Comparison of ENCODE assay signal across 27 cellular contexts in the genomic region with DNA sequence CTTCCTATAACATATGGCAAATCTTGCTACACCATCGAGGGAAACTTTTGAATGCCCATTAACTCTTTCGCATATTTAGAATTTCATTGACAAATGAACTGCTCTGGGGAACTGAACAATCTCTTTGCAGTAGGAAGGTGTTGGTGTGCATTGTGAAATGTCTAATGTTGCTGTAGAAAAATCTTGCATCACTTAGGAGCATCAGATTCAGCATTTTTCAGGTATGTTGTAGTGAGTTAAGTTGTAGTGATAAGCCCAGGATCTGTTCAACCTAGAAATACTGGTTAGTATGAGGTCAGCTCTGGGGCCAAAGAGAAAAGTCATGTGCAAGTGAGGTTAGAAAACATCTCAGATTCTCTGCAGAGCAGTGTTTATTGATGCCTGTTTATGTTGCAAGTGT. TPM values are rescaled to one million over a fixed set of nuclear protein-coding genes. Genes with fewer than 3 reads are reported as not detected.
DNase-seq lines count a peak whose midpoint lies in the region; ATAC-seq and TF ChIP-seq lines count a peak whose summit lies in the region.
"Had no signal": no experiment of that assay in that cellular context is flagged by ENCODE, and none has a peak within 500 bp of the region (broad histone marks: within the 10 kb centered on the region; RNA-seq: fewer than 3 reads in every experiment).

No MANE protein-coding gene starts in this region.

- H3K4me3 Mint-ChIP-seq in T-helper 2 cell treated with Interferon-gamma antibody and Interleukin-4, amounts not matched to agents 5 μg/mL and 100 μg/mL, for 36 hours: peak overlapping the region; percentile 63
- H3K4me3 Mint-ChIP-seq: activated CD4-positive, alpha-beta memory T cell treated with anti-CD3 and anti-CD28 coated beads, Interleukin-2, amount 10 ng/mL, durations not matched to agents 7 days and 5 days; central memory CD8-positive, alpha-beta T cell; WTC11 had no signal

- ATAC-seq in thoracic aorta (ENCODE audit: insufficient number of reproducible peaks, low FRiP score, low read depth): no peak
- no peak for ATAC-seq in gastroesophageal sphincter
- ATAC-seq: PC-3, psoas muscle, WTC11 had no signal

- peak overlapping the region in 1 of 2 donors; percentile 2 for H3K27ac ChIP-seq in thoracic aorta
- no peak overlapping the region for H3K27ac ChIP-seq in gastroesophageal sphincter
- H3K27ac ChIP-seq: epithelial cell of prostate, psoas muscle, thyroid gland had no signal

- no peaks in the 10 kb centered on the region for H3K9me3 Mint-ChIP-seq in T-helper 2 cell treated with Interferon-gamma antibody and Interleukin-4, amounts not matched to agents 5 μg/mL and 100 μg/mL, for 36 hours
- H3K9me3 Mint-ChIP-seq: activated CD4-positive, alpha-beta memory T cell treated with anti-CD3 and anti-CD28 coated beads, Interleukin-2, amount 10 ng/mL, durations not matched to agents 7 days and 5 days; central memory CD8-positive, alpha-beta T cell; T-helper 1 cell treated with Interleukin-12 subunit alpha and Interleukin-12 subunit beta and Interleukin-4 antibody, amounts not matched to agents 30 μg/mL and 1 μg/mL, for 36 hours; WTC11 had no signal

- peaks cover 76% of the 10 kb centered on the region for H3K4me1 Mint-ChIP-seq in T-helper 2 cell treated with Interferon-gamma antibody and Interleukin-4, amounts not matched to agents 5 μg/mL and 100 μg/mL, for 36 hours (ENCODE audit: low read depth)

- TF ChIP-seq POLR2A in gastroesophageal sphincter (IDR thresholded peaks at IDR 0.05): no peak

- peaks cover 8% of the 10 kb centered on the region for H3K36me3 Mint-ChIP-seq in T-helper 2 cell treated with Interferon-gamma antibody and Interleukin-4, amounts not matched to agents 5 μg/mL and 100 μg/mL, for 36 hours (ENCODE audit: low read depth)
- H3K36me3 Mint-ChIP-seq: WTC11 had no signal

- peaks cover 16 to 52% of the 10 kb centered on the region in 2 donors for H3K4me1 ChIP-seq in thoracic aorta (ENCODE audit: control insufficient read depth in 1 of 2, low read depth in 2 of 2)
- H3K4me1 ChIP-seq in gastroesophageal sphincter: peaks cover 0 to 16% (median 0%) of the 10 kb centered on the region in 3 donors

- H3K27ac Mint-ChIP-seq in T-helper 2 cell treated with Interferon-gamma antibody and Interleukin-4, amounts not matched to agents 5 μg/mL and 100 μg/mL, for 36 hours: peak overlapping the region; percentile 11
- H3K27ac Mint-ChIP-seq: activated CD4-positive, alpha-beta memory T cell treated with anti-CD3 and anti-CD28 coated beads, Interleukin-2, amount 10 ng/mL, durations not matched to agents 7 days and 5 days; B cell; WTC11 had no signal

- no peaks in the 10 kb centered on the region for H3K27me3 ChIP-seq in thoracic aorta (replicated peaks; ENCODE audit: insufficient read depth)
- H3K27me3 ChIP-seq in gastroesophageal sphincter: no peaks in the 10 kb centered on the region
- H3K27me3 ChIP-seq: heart right ventricle, thyroid gland had no signal

- no peak for TF ChIP-seq CTCF in epithelial cell of esophagus (IDR thresholded peaks at IDR 0.05; ENCODE audit: insufficient read depth, low read depth, low read length, missing control alignments)
- TF ChIP-seq CTCF in thoracic aorta (IDR thresholded peaks at IDR 0.05): no peak
- no peak for TF ChIP-seq CTCF in gastroesophageal sphincter (IDR thresholded peaks at IDR 0.05)

- no peaks in the 10 kb centered on the region for H3K9me3 ChIP-seq in thoracic aorta
- H3K9me3 ChIP-seq in gastroesophageal sphincter: no peaks in the 10 kb centered on the region
- H3K9me3 ChIP-seq: heart right ventricle, left ventricle myocardium inferior, psoas muscle, thyroid gland had no signal

- H3K27me3 Mint-ChIP-seq in T-helper 2 cell treated with Interferon-gamma antibody and Interleukin-4, amounts not matched to agents 5 μg/mL and 100 μg/mL, for 36 hours (ENCODE audit: low read depth): peaks cover 2% of the 10 kb centered on the region
- H3K27me3 Mint-ChIP-seq: B cell had no signal

- DNase-seq in T-helper 2 cell treated with Interferon-gamma antibody and Interleukin-4, amounts not matched to agents 5 μg/mL and 100 μg/mL, for 36 hours (ENCODE audit: low spot score): no peak
- DNase-seq in T-helper 2 cell (no peak), NOMO-1 treated with dmso at 0.1 percent for 144 hours (lab: John Stamatoyannopoulos, UW; ENCODE audit: unreplicated experiment) (peak; percentile 32), epithelial cell of esophagus (ENCODE audit: low read depth) (peak; percentile 13), thoracic aorta (ENCODE audit: low spot score) (no peak), GM19240 (ENCODE audit: insufficient read length, low spot score) (no peak), NCI-H2081 (lab: John Stamatoyannopoulos, UW) (no peak)
- DNase-seq: activated CD4-positive, alpha-beta memory T cell treated with anti-CD3 and anti-CD28 coated beads, Interleukin-2, amount 10 ng/mL, durations not matched to agents 7 days and 5 days; activated T-cell treated with anti-CD3 and anti-CD28 coated beads for 4 hours; amniotic stem cell; COR-L47; DND-41; KG1; left ventricle myocardium inferior; NCI-H187 treated with DMSO at 0.1 percent for 48 hours; PC-3; psoas muscle; SHP77; stimulated activated naive CD4-positive, alpha-beta T cell; thyroid gland had no signal

- TF ChIP-seq EP300 in gastroesophageal sphincter (IDR thresholded peaks at IDR 0.05): no peak

- no peaks in the 10 kb centered on the region for H3K36me3 ChIP-seq in thoracic aorta
- no peaks in the 10 kb centered on the region for H3K36me3 ChIP-seq in gastroesophageal sphincter
- H3K36me3 ChIP-seq: left ventricle myocardium inferior, thyroid gland had no signal

- H3K4me3 ChIP-seq in epithelial cell of esophagus (ENCODE audit: low read length): no peak overlapping the region
- H3K4me3 ChIP-seq in thoracic aorta: peak overlapping the region; percentile 57
- no peak overlapping the region for H3K4me3 ChIP-seq in gastroesophageal sphincter
- H3K4me3 ChIP-seq: heart right ventricle, left ventricle myocardium inferior, psoas muscle, thyroid gland had no signal

- 85 to 100% methylated on average over 1 to 2 of the region's 2 CpGs for WGBS in gastroesophageal sphincter (ENCODE audit: low coverage in 1 of 2), 2 donors

RNA-seq across cellular contexts. Expression of a gene that starts 4.1 kb away (rescaled TPM):
- total RNA-seq in thoracic aorta (100 to 1,000 TPM; 122 to 165 TPM), gastroesophageal sphincter (100 to 1,000 TPM in 3 of 4 donors, 10 to 100 TPM in 1; 99.5 to 285 (median 158) TPM)

Comparison
In these comparisons a context has a peak if more than half of its experiments do, and no peak if none do; other contexts are left out.
1. DNase-seq: peak in NOMO-1 treated with dmso at 0.1 percent for 144 hours (single experiment) and epithelial cell of esophagus (single experiment); none in T-helper 2 cell treated with Interferon-gamma antibody and Interleukin-4, amounts not matched to agents 5 μg/mL and 100 μg/mL, for 36 hours (single experiment), T-helper 2 cell (0 of 5), thoracic aorta (single experiment), GM19240 (single experiment) and NCI-H2081 (0 of 2).